In the genomic region with DNA sequence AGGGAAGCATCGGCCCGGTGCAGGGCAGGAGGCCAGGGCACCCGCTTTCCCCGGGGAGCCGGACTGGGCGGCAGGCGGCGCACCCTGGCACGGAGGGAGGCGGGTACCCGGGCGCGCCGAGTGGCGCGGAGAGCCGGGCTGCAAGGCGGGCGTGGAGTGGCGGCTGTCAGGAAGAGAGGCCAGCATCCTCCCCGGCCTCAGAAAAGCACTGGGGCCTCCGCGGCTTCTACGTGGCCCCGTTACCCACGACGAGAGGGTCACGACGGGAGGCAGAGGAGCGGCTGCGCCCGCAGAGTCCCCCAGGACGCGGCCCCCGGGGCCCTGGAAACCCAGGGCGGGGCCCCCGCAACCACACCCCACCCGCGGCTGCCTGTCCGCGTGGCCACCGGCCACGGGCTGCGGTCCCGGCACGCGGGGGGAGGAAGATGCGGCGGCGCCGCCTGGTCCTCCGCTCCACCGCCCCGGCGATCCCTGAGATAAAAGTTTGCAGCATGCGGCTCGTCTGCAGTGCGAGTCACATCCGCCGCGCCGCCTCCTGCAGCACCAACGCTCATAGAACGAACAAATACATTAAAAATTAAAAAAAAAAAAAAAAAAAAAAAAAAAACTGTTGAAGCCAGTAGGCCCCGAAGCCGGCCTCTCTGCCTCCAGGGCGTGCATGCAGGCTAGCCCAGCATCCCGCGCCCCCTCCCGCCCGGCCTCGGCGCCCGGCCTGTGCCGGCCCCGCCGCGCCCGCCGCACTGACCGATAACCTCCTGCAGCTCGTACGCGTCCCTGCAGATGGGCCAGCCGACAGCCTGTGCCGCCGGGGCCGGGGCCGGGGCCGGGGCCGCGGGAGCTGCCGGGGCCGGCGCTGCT, we compare ENCODE assay signal across 8 cellular contexts. TPM values are rescaled to one million over a fixed set of nuclear protein-coding genes. Genes with fewer than 3 reads are reported as not detected.
DNase-seq lines count a peak whose midpoint lies in the region; ATAC-seq, FAIRE-seq and TF ChIP-seq lines count a peak whose summit lies in the region.

No MANE protein-coding gene starts in this region.

- H3K27me3 ChIP-seq in astrocyte (ENCODE audit: insufficient read depth, low read length): no peaks in the 10 kb centered on the region

- peak overlapping the region; percentile 76 for H3K27ac ChIP-seq in astrocyte (ENCODE audit: low read depth, low read length)

- peak overlapping the region; percentile 63 for H3K4me3 ChIP-seq in Jurkat, Clone E6-1 (ENCODE audit: low read length)
- H3K4me3 ChIP-seq in astrocyte (ENCODE audit: insufficient read depth, low read depth, low read length): peak overlapping the region; percentile 89
- H3K4me3 ChIP-seq in retinal pigment epithelial cell (ENCODE audit: low read length): peak overlapping the region; percentile 80

- FAIRE-seq in astrocyte (lab: Jason Lieb, UNC): no peak

- no peak for TF ChIP-seq CTCF in astrocyte (IDR thresholded peaks at IDR 0.05; ENCODE audit: insufficient read depth, low read depth, low read length)
- peak; percentile 46 for TF ChIP-seq CTCF in retinal pigment epithelial cell (conservative IDR thresholded peaks at IDR 0.05; ENCODE audit: low read depth, low read length)

- peaks cover 48% of the 10 kb centered on the region for H3K79me2 ChIP-seq in astrocyte (ENCODE audit: insufficient read depth, low read length)

- peaks cover 7% of the 10 kb centered on the region for H3K4me1 Mint-ChIP-seq in astrocyte (ENCODE audit: low read depth, unreplicated experiment)

- H3K27ac Mint-ChIP-seq in astrocyte (ENCODE audit: unreplicated experiment): peak overlapping the region; percentile 95

- peak overlapping the region; percentile 96 for H3K4me3 Mint-ChIP-seq in astrocyte (ENCODE audit: unreplicated experiment)

- no peaks in the 10 kb centered on the region for H3K9me3 Mint-ChIP-seq in astrocyte (ENCODE audit: unreplicated experiment)

- H3K27me3 Mint-ChIP-seq in astrocyte (ENCODE audit: low read depth, unreplicated experiment): no peaks in the 10 kb centered on the region

- peak; percentile 74 for DNase-seq in EH (ENCODE audit: low read depth)
- DNase-seq in Jurkat, Clone E6-1 (ENCODE audit: low read depth, low spot score): peak; percentile 65
- DNase-seq in T-helper 9 cell: peak; percentile 78
- DNase-seq in astrocyte (ENCODE audit: low read depth): peak; percentile 55
- peak; percentile 63 to 83 for DNase-seq in hippocampal formation (lab: John Stamatoyannopoulos, UW)
- no peak for DNase-seq in retinal pigment epithelial cell (ENCODE audit: low read depth)
- no peak for DNase-seq in foreskin melanocyte

- H4K20me1 ChIP-seq in astrocyte (ENCODE audit: insufficient read depth, low read length): peaks cover 34% of the 10 kb centered on the region

- no peaks in the 10 kb centered on the region for H3K36me3 ChIP-seq in astrocyte (ENCODE audit: insufficient read depth, low read length)

- peak overlapping the region; percentile 85 for H3K9ac ChIP-seq in astrocyte (ENCODE audit: low read length)

- H3K4me2 ChIP-seq in astrocyte (ENCODE audit: low read length): peak overlapping the region; percentile 98

- peaks cover 15% of the 10 kb centered on the region for H3K4me1 ChIP-seq in astrocyte (ENCODE audit: insufficient read depth, low read length)

- peak; percentile 49 for ATAC-seq in GM21576 (IDR thresholded peaks at IDR 0.05; ENCODE audit: unreplicated experiment)

- no peaks in the 10 kb centered on the region for H3K9me3 ChIP-seq in astrocyte (ENCODE audit: insufficient read depth, low read depth, low read length)

- H2AFZ ChIP-seq in astrocyte (ENCODE audit: low read depth, low read length): peak overlapping the region; percentile 71

- H3K36me3 Mint-ChIP-seq in astrocyte (ENCODE audit: low read depth, unreplicated experiment): no peaks in the 10 kb centered on the region

RNA-seq across cellular contexts. Expression of a gene that starts 0.7 kb away (rescaled TPM):
- 46.7 TPM for polyA plus RNA-seq in Jurkat, Clone E6-1 (2012; ENCODE audit: insufficient read depth, insufficient read length)
- 23.4 and 26.6 TPM in 2 replicates for total RNA-seq in astrocyte

Comparison
In these comparisons a context has a peak if more than half of its experiments do, and no peak if none do; other contexts are left out.
1. DNase-seq: peak in EH (single experiment), Jurkat, Clone E6-1 (single experiment), T-helper 9 cell (single experiment), astrocyte (single experiment) and hippocampal formation (2 of 2); none in retinal pigment epithelial cell (single experiment) and foreskin melanocyte (single experiment).
2. Peak in every context shown above with its lines, with median percentiles within 50 percentile points of each other: H3K4me3 ChIP-seq.